ENCODE assay signal across 8 cellular contexts in genomic region chr4:184475096-184475461, GRCh38. TPM values are rescaled to one million over a fixed set of nuclear protein-coding genes. Genes with fewer than 3 reads are reported as not detected.
DNase-seq lines count a peak whose midpoint lies in the region; ATAC-seq, FAIRE-seq and TF ChIP-seq lines count a peak whose summit lies in the region.

No MANE protein-coding gene starts in this region.

- TF ChIP-seq EP300 in A549 (IDR thresholded peaks at IDR 0.05), result no peak

- DNase-seq in A549 (ENCODE audit: low read depth in 1 of 2, low spot score in 1 of 2) (peak; percentile 27 to 28), SK-N-MC (ENCODE audit: low read depth, low spot score) (no peak), hypothalamus (lab: John Stamatoyannopoulos, UW) (peak in 27 of 51 donors; percentile 12 to 80 (median 37)), gastrocnemius medialis (peak; percentile 52 to 86), NCI-H345 treated with DMSO at 0.1 percent for 48 hours (lab: John Stamatoyannopoulos, UW; ENCODE audit: unreplicated experiment) (no peak)

- intact Hi-C loops in gastrocnemius medialis (cut with DNase I; ENCODE audit: low total_unique reads), result loop anchor here (1.0 to 10.0 kb wide), 6 partner anchors 62 to 350 kb away; partner anchors contain the start of genes ACSL1, CASP3 and PRIMPOL

- peak overlapping the region; percentile 77 for H3K9ac ChIP-seq in SK-N-MC (ENCODE audit: insufficient read length)

- H3K27me3 ChIP-seq in gastrocnemius medialis, result no peaks in the 10 kb centered on the region

- no peak for TF ChIP-seq CTCF in A549 (IDR thresholded peaks at IDR 0.05)
- TF ChIP-seq CTCF in gastrocnemius medialis (IDR thresholded peaks at IDR 0.05 in 4 of 5, conservative IDR thresholded peaks at IDR 0.05 in 1 of 5), result peak in 1 of 5 experiments; percentile 7

- H3K4me1 ChIP-seq in A549, result peaks cover 7% of the 10 kb centered on the region; the same call in 1 of the 3 replicates
- H3K4me1 ChIP-seq in gastrocnemius medialis, result peaks cover 45 to 49% of the 10 kb centered on the region in 2 donors

- peak in 1 of 2 experiments; percentile 30; a peak in 3 of 6 replicates for ATAC-seq in A549
- ATAC-seq in GM18520 (IDR thresholded peaks at IDR 0.05; ENCODE audit: unreplicated experiment), result peak; percentile 9
- ATAC-seq in HG03039 (IDR thresholded peaks at IDR 0.05; ENCODE audit: unreplicated experiment), result peak; percentile 18
- peak; percentile 32 to 47 for ATAC-seq in gastrocnemius medialis

- H3K27ac ChIP-seq in A549, result peak overlapping the region; percentile 96 to 99
- no peak overlapping the region for H3K27ac ChIP-seq in SK-N-MC
- H3K27ac ChIP-seq in angular gyrus (ENCODE audit: low read depth, low read length), result peak overlapping the region; percentile 91
- H3K27ac ChIP-seq in gastrocnemius medialis, result peak overlapping the region; percentile 96 to 100 (median 98)

- 0 out of 5 replicates have a peak, but pooled peaks of 1 of the 2 experiments have one; percentile 1 for TF ChIP-seq RAD21 in A549 (conservative IDR thresholded peaks at IDR 0.05 in 1 of 2, IDR thresholded peaks at IDR 0.05 in 1 of 2)

- peak overlapping the region; percentile 84 for H3K4me3 ChIP-seq in A549
- H3K4me3 ChIP-seq in SK-N-MC, result peak overlapping the region; percentile 100
- H3K4me3 ChIP-seq in gastrocnemius medialis, result peak overlapping the region; percentile 83 to 98 (median 92)

- CTCF ChIA-PET in A549 (lab: Yijun Ruan, JAX), result interaction anchor here (0.9 to 1.7 kb wide), 2 partner anchors 160 to 210 kb away, joined by 3 to 7 read pairs; no protein-coding TSS in a partner anchor

- peak overlapping the region; percentile 78 for H3K4me2 ChIP-seq in A549

- no peak for FAIRE-seq in A549 (lab: Jason Lieb, UNC)

- POLR2A ChIA-PET in A549 (lab: Yijun Ruan, JAX), result interaction anchor here (0.5 to 2.1 kb wide), 14 partner anchors 13 to 644 kb away, joined by 3 to 25 read pairs (median 4); partner anchors contain the start of genes CASP3, CENPU and PRIMPOL

- in situ Hi-C loops in gastrocnemius medialis (cut with MboI; ENCODE audit: low sequenced_read_pairs in 4 of 4), result loop anchor here in 1 of 4 donors (10.0 kb wide), 2 partner anchors 60 to 80 kb away; no protein-coding TSS in a partner anchor

- TF ChIP-seq POLR2A in A549 (IDR thresholded peaks at IDR 0.05; ENCODE audit: low read length) (no peak), gastrocnemius medialis (IDR thresholded peaks at IDR 0.05) (no peak)

- H3K9me3 ChIP-seq in A549 (no peaks in the 10 kb centered on the region), SK-N-MC (ENCODE audit: low read depth, low read length) (no peaks in the 10 kb centered on the region), gastrocnemius medialis (no peaks in the 10 kb centered on the region)

- H3K36me3 ChIP-seq in SK-N-MC (ENCODE audit: insufficient read depth, low read length) (no peaks in the 10 kb centered on the region), gastrocnemius medialis (no peaks in the 10 kb centered on the region)

- 0% methylated on average over 11 of the region's 17 CpGs for WGBS in A549 (ENCODE audit: missing lambda C conversion rate)

TF ChIP-seq in A549, 52 proteins besides CTCF, POLR2A, EP300 and RAD21:
- TF ChIP-seq HES2 (IDR thresholded peaks at IDR 0.05) (no peak), ZC3H11A (IDR thresholded peaks at IDR 0.05) (no peak), POLR2AphosphoS2 (conservative IDR thresholded peaks at IDR 0.05; ENCODE audit: low read length) (no peak), HOXB13 (CRISPR knock-in tag; IDR thresholded peaks at IDR 0.05; ENCODE audit: low read depth) (no peak), SREBF2 (IDR thresholded peaks at IDR 0.05) (no peak), JUN (IDR thresholded peaks at IDR 0.05) (no peak), RNF2 (IDR thresholded peaks at IDR 0.05; ENCODE audit: borderline replicate concordance, low read depth) (no peak), RFX5 (IDR thresholded peaks at IDR 0.05) (no peak), PBX3 (IDR thresholded peaks at IDR 0.05) (no peak), NR3C1 (IDR thresholded peaks at IDR 0.05) (no peak), PHF8 (IDR thresholded peaks at IDR 0.05; ENCODE audit: borderline replicate concordance, low read depth) (no peak), HDAC2 (IDR thresholded peaks at IDR 0.05) (no peak), KDM1A (IDR thresholded peaks at IDR 0.05; ENCODE audit: low read depth) (no peak), ZFP36 (IDR thresholded peaks at IDR 0.05; ENCODE audit: borderline replicate concordance, partially characterized antibody) (no peak), MAZ (IDR thresholded peaks at IDR 0.05; ENCODE audit: borderline replicate concordance, low read depth, low read length) (no peak), MAX (IDR thresholded peaks at IDR 0.05) (no peak), CHD4 (IDR thresholded peaks at IDR 0.05; ENCODE audit: borderline replicate concordance) (no peak), NFE2L2 (conservative IDR thresholded peaks at IDR 0.05; ENCODE audit: low read length) (no peak), CHD2 (IDR thresholded peaks at IDR 0.05; ENCODE audit: low read length, partially characterized antibody) (no peak)

RNA-seq across cellular contexts. Expression of gene IRF2, which starts 0.7 kb away (rescaled TPM):
- polyA plus RNA-seq in A549 (2011; rRNA removed) (18.5 and 23.5 TPM in 2 replicates), A549 (2017; fragmentation: RNase III; extraction: RNeasy Plus Mini Kit Qiagen cat#74134 plus additional on column Dnase treatment) (10.4 to 11.9 TPM (median 11.0 TPM) in 3 replicates)
- 11.3 and 11.7 TPM in 2 replicates for polyA plus RNA-seq in A549 (2012; cell fraction: cytosol; rRNA removed)
- polyA plus RNA-seq in A549 (2012; cell fraction: nucleus; rRNA removed), result 10.3 and 12.2 TPM in 2 replicates
- 19.9 and 21.4 TPM in 2 replicates for polyA minus RNA-seq in A549 (2011; rRNA and poly(A)+ RNA removed)
- total RNA-seq in gastrocnemius medialis, result 10 to 100 TPM; 20.9 to 37.1 (median 32.8) TPM

Comparison
In these comparisons a context has a peak if more than half of its experiments do, and no peak if none do; other contexts are left out.
1. DNase-seq: peak in A549 (2 of 2), hypothalamus (27 of 51) and gastrocnemius medialis (2 of 2); none in SK-N-MC (single experiment) and NCI-H345 treated with DMSO at 0.1 percent for 48 hours (single experiment).
2. Peak in every context shown above with its lines, with median percentiles within 50 percentile points of each other: H3K4me3 ChIP-seq.